16 cellular contexts compared by ENCODE assay signal in genomic region chr7:107138696-107139420, GRCh38. TPM values are rescaled to one million over a fixed set of nuclear protein-coding genes. Genes with fewer than 3 reads are reported as not detected.
DNase-seq lines count a peak whose midpoint lies in the region; ATAC-seq and TF ChIP-seq lines count a peak whose summit lies in the region.
"Had no signal": no experiment of that assay in that cellular context is flagged by ENCODE, and none has a peak within 500 bp of the region (broad histone marks: within the 10 kb centered on the region; RNA-seq: fewer than 3 reads in every experiment).

No MANE protein-coding gene starts in this region.

- no peak overlapping the region for H2BK15ac ChIP-seq in mesenchymal stem cell (ENCODE audit: low read depth, poor library complexity, severe bottlenecking)

- H3K4me3 ChIP-seq in SK-N-SH (ENCODE audit: low read depth in 2 of 2, low read length in 1 of 2), result no peak overlapping the region
- no peak overlapping the region for H3K4me3 ChIP-seq in mesenchymal stem cell (ENCODE audit: insufficient read depth in 1 of 2, low read depth in 1 of 2, low read length in 2 of 2)
- H3K4me3 ChIP-seq: A549, SK-N-MC had no signal

- H3K23ac ChIP-seq in mesenchymal stem cell (ENCODE audit: low read length in 2 of 2), result no peak overlapping the region

- no peaks in the 10 kb centered on the region for H3K79me2 ChIP-seq in SK-N-SH (ENCODE audit: insufficient read depth)

- H3K36me3 Mint-ChIP-seq in T-cell, result no peaks in the 10 kb centered on the region
- H3K36me3 Mint-ChIP-seq: CD8-positive, alpha-beta T cell had no signal

- no peak overlapping the region for H3K14ac ChIP-seq in mesenchymal stem cell (ENCODE audit: low read length in 2 of 2)

- TF ChIP-seq EP300 in SK-N-SH (IDR thresholded peaks at IDR 0.05; ENCODE audit: borderline replicate concordance in 1 of 2, low read depth in 1 of 2, low read length in 1 of 2), result no peak

- peak overlapping the region; percentile 95 for H4K8ac ChIP-seq in mesenchymal stem cell (ENCODE audit: low read length)

- CTCF ChIA-PET in SK-N-SH (lab: Yijun Ruan, JAX), result interaction anchor here (0.9 to 2.5 kb wide), 10 partner anchors 9 to 962 kb away, joined by 3 to 21 read pairs (median 4); no protein-coding TSS in a partner anchor
- CTCF ChIA-PET in T-cell (lab: Charles Lee), result interaction anchor here (0.7 to 1.6 kb wide), 5 partner anchors 8 to 13 kb away, joined by 3 to 4 read pairs (median 3); no protein-coding TSS in a partner anchor

- no peak overlapping the region for H2AK5ac ChIP-seq in mesenchymal stem cell (ENCODE audit: low read length, severe bottlenecking)

- H3K4me2 ChIP-seq in SK-N-SH (no peak overlapping the region), mesenchymal stem cell (ENCODE audit: low read length, poor library complexity, severe bottlenecking) (no peak overlapping the region)
- H3K4me2 ChIP-seq: A549 had no signal

- DNase-seq in AG08395 (ENCODE audit: low spot score) (peak; percentile 7), SK-N-SH (no peak), cerebellar cortex (ENCODE audit: low spot score) (peak; percentile 78), mesenchymal stem cell (peak; percentile 80), T-cell (no peak), NCI-H1417 (lab: John Stamatoyannopoulos, UW) (no peak), UCSD-AML1 (lab: John Stamatoyannopoulos, UW; ENCODE audit: unreplicated experiment) (no peak)
- DNase-seq: CD8-positive, alpha-beta T cell; HCEC 1CT; NCI-H146; NCI-H748 treated with DMSO at 0.1 percent for 48 hours had no signal

- H3K4ac ChIP-seq in mesenchymal stem cell (ENCODE audit: low read depth in 1 of 2, low read length in 2 of 2), result peak overlapping the region; percentile 19 to 96

- no peaks in the 10 kb centered on the region for H3K4me1 Mint-ChIP-seq in T-cell

- H3K36me3 ChIP-seq in SK-N-SH (replicated peaks in 1 of 2; ENCODE audit: control insufficient read depth in 1 of 2, insufficient read depth in 2 of 2, low read length in 1 of 2) (peaks cover 0 to 9% of the 10 kb centered on the region in 2 experiments), mesenchymal stem cell (ENCODE audit: control insufficient read depth in 1 of 2, insufficient read depth in 2 of 2, low read depth in 1 of 2, low read length in 2 of 2) (no peaks in the 10 kb centered on the region)

- no peaks in the 10 kb centered on the region for H3K27me3 Mint-ChIP-seq in T-cell

- H3K79me1 ChIP-seq in mesenchymal stem cell (replicated peaks; ENCODE audit: low read length, poor library complexity, severe bottlenecking), result no peaks in the 10 kb centered on the region

- H3K27ac ChIP-seq in SK-N-SH (ENCODE audit: low read depth in 2 of 2, low read length in 1 of 2), result no peak overlapping the region
- no peak overlapping the region for H3K27ac ChIP-seq in mesenchymal stem cell (ENCODE audit: low read length, poor library complexity, severe bottlenecking)
- H3K27ac ChIP-seq: A549, SK-N-MC had no signal

- H3K27ac Mint-ChIP-seq in T-cell, result no peak overlapping the region
- H3K27ac Mint-ChIP-seq: CD8-positive, alpha-beta T cell had no signal

- H2AFZ ChIP-seq in SK-N-SH (ENCODE audit: low read depth) (no peak overlapping the region), mesenchymal stem cell (ENCODE audit: low read depth, low read length) (no peak overlapping the region)

- H3F3A ChIP-seq in SK-N-SH (replicated peaks; ENCODE audit: insufficient read depth), result peaks cover 5% of the 10 kb centered on the region

- no peak for TF ChIP-seq RAD21 in SK-N-SH (IDR thresholded peaks at IDR 0.05; ENCODE audit: low read length)

- H3K9me3 ChIP-seq in SK-N-SH, result no peaks in the 10 kb centered on the region
- no peaks in the 10 kb centered on the region for H3K9me3 ChIP-seq in mesenchymal stem cell (ENCODE audit: control insufficient read depth, low read length)
- H3K9me3 ChIP-seq: A549 had no signal

- ATAC-seq in T-cell (replicated peaks in 1 of 4) (no peak), HG03378 (IDR thresholded peaks at IDR 0.05; ENCODE audit: unreplicated experiment) (no peak)
- ATAC-seq: A549; CD8-positive, alpha-beta T cell; Panc1; Right ventricle myocardium inferior had no signal

- no peak overlapping the region for H3K9ac ChIP-seq in SK-N-SH
- H3K9ac ChIP-seq in mesenchymal stem cell (ENCODE audit: low read length), result no peak overlapping the region

- no peaks in the 10 kb centered on the region for H3K27me3 ChIP-seq in SK-N-SH (ENCODE audit: insufficient read depth)
- H3K27me3 ChIP-seq in mesenchymal stem cell (ENCODE audit: control insufficient read depth in 1 of 2, insufficient read depth in 1 of 2, low read length in 2 of 2), result no peaks in the 10 kb centered on the region

- H2BK12ac ChIP-seq in mesenchymal stem cell (ENCODE audit: low read length in 2 of 2), result peak overlapping the region; percentile 51 to 79

- no peak overlapping the region for H2BK120ac ChIP-seq in mesenchymal stem cell (ENCODE audit: low read depth, low read length)

- H4K91ac ChIP-seq in mesenchymal stem cell (ENCODE audit: low read length), result peak overlapping the region; percentile 25

- POLR2A ChIA-PET in SK-N-SH (lab: Yijun Ruan, JAX) (no interaction called here), T-cell (lab: Charles Lee) (interaction anchor here in 1 of 2 donors (0.5 to 1.0 kb wide), 2 partner anchors 12 to 14 kb away, joined by 3 to 10 read pairs; no protein-coding TSS in a partner anchor)

- no peaks in the 10 kb centered on the region for H3K9me3 Mint-ChIP-seq in T-cell
- H3K9me3 Mint-ChIP-seq: CD8-positive, alpha-beta T cell had no signal

- no peaks in the 10 kb centered on the region; a peak in 1 of 4 replicates for H3K4me1 ChIP-seq in SK-N-SH (ENCODE audit: control insufficient read depth in 1 of 2, insufficient read depth in 2 of 2, low read depth in 1 of 2, low read length in 1 of 2)
- H3K4me1 ChIP-seq in mesenchymal stem cell (ENCODE audit: control insufficient read depth, insufficient read depth, low read depth, low read length), result no peaks in the 10 kb centered on the region
- H3K4me1 ChIP-seq: A549 had no signal

- H3K4me3 Mint-ChIP-seq in T-cell, result no peak overlapping the region
- H3K4me3 Mint-ChIP-seq: CD8-positive, alpha-beta T cell had no signal

- TF ChIP-seq CTCF in SK-N-SH (IDR thresholded peaks at IDR 0.05), result no peak

- WGBS in SK-N-SH (ENCODE audit: low lambda C conversion rate), result 80% methylated on average over 7 of the region's 7 CpGs
- WGBS in mesenchymal stem cell, result 82% methylated on average over 7 of the region's 7 CpGs

- no peak overlapping the region for H2BK5ac ChIP-seq in mesenchymal stem cell (ENCODE audit: low read depth, low read length, poor library complexity, severe bottlenecking)

- no peaks in the 10 kb centered on the region for H4K20me1 ChIP-seq in SK-N-SH (ENCODE audit: insufficient read depth)

- H3K18ac ChIP-seq in mesenchymal stem cell (ENCODE audit: low read depth in 1 of 2, low read length in 2 of 2), result peak overlapping the region; percentile 64 to 95

- no peaks in the 10 kb centered on the region for H3K9me2 ChIP-seq in SK-N-SH

TF ChIP-seq in SK-N-SH, 30 proteins besides CTCF, POLR2A, EP300 and RAD21 (continues in another document):
- TF ChIP-seq TEAD4 (IDR thresholded peaks at IDR 0.05; ENCODE audit: borderline replicate concordance, insufficient read depth), result no peak
- no peak for TF ChIP-seq GABPA (IDR thresholded peaks at IDR 0.05; ENCODE audit: low read depth)
- no peak for TF ChIP-seq FOXM1 (IDR thresholded peaks at IDR 0.05; ENCODE audit: low read depth)
- 0 out of 2 replicates have a peak, but pooled peaks have one; percentile 17 for TF ChIP-seq TCF12 (IDR thresholded peaks at IDR 0.05)
- no peak for TF ChIP-seq REST (IDR thresholded peaks at IDR 0.05; ENCODE audit: low read depth, low read length)
- no peak for TF ChIP-seq IRF3 (IDR thresholded peaks at IDR 0.05; ENCODE audit: low read depth, low read length)
- TF ChIP-seq FOSL2 (IDR thresholded peaks at IDR 0.05; ENCODE audit: borderline replicate concordance, low read depth), result no peak
- TF ChIP-seq NFIC (IDR thresholded peaks at IDR 0.05; ENCODE audit: borderline replicate concordance), result no peak

RNA-seq across cellular contexts. Expression of gene HBP1, which starts 29.9 kb away (rescaled TPM):
- polyA plus RNA-seq in SK-N-SH (2012; rRNA removed), result 27.2 and 36.8 TPM in 2 replicates
- 36.1 and 38.5 TPM in 2 replicates for polyA plus RNA-seq in SK-N-SH (2012; cell fraction: cytosol; rRNA removed)
- polyA plus RNA-seq in SK-N-SH (2012; cell fraction: nucleus; rRNA removed), result 25.1 and 58.0 TPM in 2 replicates
- 39.5 TPM for polyA plus RNA-seq in mesenchymal stem cell (2013, experiment 1 of 2)
- 40.4 TPM for polyA plus RNA-seq in mesenchymal stem cell (2013, experiment 2 of 2)
- total RNA-seq in T-cell, result 100 to 1,000 TPM in 2 of 5 donors, 10 to 100 TPM in 3; 78.6 to 211 (median 92.0) TPM

Comparison
In these comparisons a context has a peak if more than half of its experiments do, and no peak if none do; other contexts are left out.
1. DNase-seq: peak in AG08395 (single experiment), cerebellar cortex (single experiment) and mesenchymal stem cell (single experiment); none in SK-N-SH (single experiment), T-cell (0 of 34), NCI-H1417 (0 of 3) and UCSD-AML1 (single experiment).